25 cellular contexts compared by ENCODE assay signal in genomic region chr17:80503921-80504320, GRCh38. TPM values are rescaled to one million over a fixed set of nuclear protein-coding genes. Genes with fewer than 3 reads are reported as not detected.
"Had no signal": no experiment of that assay in that cellular context is flagged by ENCODE, and none has a peak within 500 bp of the region (broad histone marks: within the 10 kb centered on the region; RNA-seq: fewer than 3 reads in every experiment).

No MANE protein-coding gene starts in this region.

- H3K4me1 ChIP-seq: ascending aorta, colonic mucosa had no signal

- H3K4me3 ChIP-seq: ascending aorta, colonic mucosa, heart left ventricle had no signal

- H3K27ac ChIP-seq: ascending aorta, colonic mucosa, epithelial cell of prostate, heart left ventricle had no signal

- H3K27me3 ChIP-seq: colonic mucosa had no signal

- FAIRE-seq: endometrium, endothelial cell of umbilical vein, frontal cortex had no signal

- H3K36me3 ChIP-seq: ascending aorta, colonic mucosa, heart left ventricle had no signal

- DNase-seq: activated CD4-positive, alpha-beta memory T cell treated with anti-CD3 and anti-CD28 coated beads, Interleukin-2, amount 10 ng/mL, durations not matched to agents 7 days and 5 days; activated CD4-positive, alpha-beta T cell treated with anti-CD3 and anti-CD28 coated beads for 1 hour; activated CD4-positive, alpha-beta T cell treated with anti-CD3 and anti-CD28 coated beads for 4 hours; activated CD4-positive, alpha-beta T cell treated with anti-CD3 and anti-CD28 coated beads, Interleukin-2, amount 10 ng/mL, durations not matched to agents 7 days and 5 days; activated CD4-positive, alpha-beta T cell treated with anti-CD3 and anti-CD28 coated beads, Interleukin-2, amount 50 U/mL, for 4 hours; activated CD8-positive, alpha-beta memory T cell treated with anti-CD3 and anti-CD28 coated beads, Interleukin-2, amount 50 U/mL, for 48 hours; activated gamma-delta T cell; activated naive CD4-positive, alpha-beta T cell; activated naive CD4-positive, alpha-beta T cell treated with anti-CD3 and anti-CD28 coated beads, Interleukin-2, amount 10 ng/mL, durations not matched to agents 7 days and 5 days; activated naive CD8-positive, alpha-beta T cell treated with anti-CD3 and anti-CD28 coated beads, Interleukin-2, amount 10 ng/mL, durations not matched to agents 7 days and 5 days; activated T-cell treated with anti-CD3 and anti-CD28 coated beads for 4 hours; activated T-cell treated with anti-CD3 and anti-CD28 coated beads, Interleukin-2, amount 50 U/mL, for 24 hours; activated T-cell treated with anti-CD3 and anti-CD28 coated beads, Interleukin-2, amount 50 U/mL, for 72 hours; caudate nucleus; colonic mucosa; effector CD8-positive, alpha-beta T cell; foreskin fibroblast; heart left ventricle; T-helper 2 cell had no signal

- H3K9me3 ChIP-seq: ascending aorta, colonic mucosa, heart left ventricle had no signal

- ATAC-seq: activated naive CD4-positive, alpha-beta T cell treated with anti-CD3 and anti-CD28 coated beads, Interleukin-2, amount 50 U/mL, for 72 hours; activated T-cell treated with anti-CD3 and anti-CD28 coated beads, Interleukin-2, amount 50 U/mL, for 72 hours; heart left ventricle had no signal

RNA-seq across cellular contexts. Expression of gene NPTX1, which starts 27.5 kb away (rescaled TPM):
- total RNA-seq: ascending aorta, endothelial cell of umbilical vein had no signal
